8 cellular contexts compared by ENCODE assay signal in the genomic region with DNA sequence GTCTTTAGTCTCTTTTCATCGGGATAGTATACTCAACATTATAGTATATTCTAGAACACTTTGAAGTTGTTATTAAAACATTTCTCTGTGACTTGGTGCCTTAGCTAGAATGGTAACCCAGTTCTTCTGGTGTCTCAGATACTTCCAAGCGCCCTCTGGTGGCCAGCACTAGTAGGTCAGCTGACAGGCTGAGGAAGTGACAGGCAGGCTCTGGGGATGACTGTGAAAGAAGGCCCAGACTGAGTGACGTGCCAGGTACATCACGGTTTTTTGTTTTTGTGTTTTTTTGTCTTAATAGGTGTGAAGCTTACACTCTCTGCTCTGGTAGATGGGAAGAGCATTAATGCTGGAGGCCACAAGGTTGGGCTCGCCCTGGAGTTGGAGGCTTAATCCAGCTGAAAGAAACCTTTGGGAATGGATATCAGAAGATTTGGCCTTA. TPM values are rescaled to one million over a fixed set of nuclear protein-coding genes. Genes with fewer than 3 reads are reported as not detected.
DNase-seq lines count a peak whose midpoint lies in the region; ATAC-seq and TF ChIP-seq lines count a peak whose summit lies in the region.

No MANE protein-coding gene starts in this region.

- H3K27me3 ChIP-seq in GM23248 (replicated peaks; ENCODE audit: insufficient read depth) (no peaks in the 10 kb centered on the region), MM.1S (replicated peaks; ENCODE audit: insufficient read depth, low read length) (no peaks in the 10 kb centered on the region), upper lobe of right lung (no peaks in the 10 kb centered on the region)

- peak; percentile 56 for ATAC-seq in upper lobe of right lung

- in situ Hi-C loops in GM23248 (cut with MboI) = loop anchor here (5.0 to 25.0 kb wide), 2 partner anchors 43 to 968 kb away; no protein-coding TSS in a partner anchor

- no peaks in the 10 kb centered on the region for H3K9me3 ChIP-seq in GM23248 (ENCODE audit: low read depth)
- no peaks in the 10 kb centered on the region for H3K9me3 ChIP-seq in MM.1S (replicated peaks; ENCODE audit: insufficient read depth, low read length)
- no peaks in the 10 kb centered on the region for H3K9me3 ChIP-seq in upper lobe of right lung

- H3K27me3 Mint-ChIP-seq in activated naive CD4-positive, alpha-beta T cell treated with anti-CD3 and anti-CD28 coated beads for 36 hours (ENCODE audit: low read depth) = no peaks in the 10 kb centered on the region

- H2AFZ ChIP-seq in GM23248 = no peak overlapping the region
- no peak overlapping the region for H2AFZ ChIP-seq in MM.1S (ENCODE audit: low read length)

- peaks cover 19% of the 10 kb centered on the region for H4K20me1 ChIP-seq in GM23248 (ENCODE audit: insufficient read depth)
- H4K20me1 ChIP-seq in MM.1S (ENCODE audit: insufficient read depth, low read length) = peaks cover 34% of the 10 kb centered on the region; the same call in 1 of the 2 replicates

- CTCF ChIA-PET in activated naive CD4-positive, alpha-beta T cell treated with anti-CD3 and anti-CD28 coated beads for 36 hours (lab: Charles Lee) = interaction anchor here (0.5 to 3.0 kb wide), 12 partner anchors 9 to 966 kb away, joined by 3 to 42 read pairs (median 3); a partner anchor contains a TSS

- H3K4me3 ChIP-seq in GM23248 (no peak overlapping the region), MM.1S (ENCODE audit: low read length) (no peak overlapping the region), upper lobe of right lung (no peak overlapping the region)

- H3K9me3 Mint-ChIP-seq in activated naive CD4-positive, alpha-beta T cell treated with anti-CD3 and anti-CD28 coated beads for 36 hours = no peaks in the 10 kb centered on the region

- no peak overlapping the region for H3K4me3 Mint-ChIP-seq in activated naive CD4-positive, alpha-beta T cell treated with anti-CD3 and anti-CD28 coated beads for 36 hours

- 18 to 19% methylated on average over 5 of the region's 5 CpGs for WGBS in GM23248 (ENCODE audit: low coverage in 1 of 2, low lambda C conversion rate in 2 of 2, missing lambda C conversion rate in 2 of 2), 2 experiments

- H3F3A ChIP-seq in GM23248 (ENCODE audit: insufficient read depth) (peaks cover 62% of the 10 kb centered on the region), MM.1S (ENCODE audit: insufficient read depth, low read length) (peaks cover 53% of the 10 kb centered on the region)

- H3K27ac ChIP-seq in GM23248 = 0 out of 2 replicates have a peak overlapping the region, but pooled peaks have one; percentile 18
- H3K27ac ChIP-seq in MM.1S (ENCODE audit: low read length) = peak overlapping the region; percentile 31; the same call in 1 of the 2 replicates
- no peak overlapping the region for H3K27ac ChIP-seq in upper lobe of right lung

- H3K79me2 ChIP-seq in GM23248 (ENCODE audit: insufficient read depth) (peaks cover 55% of the 10 kb centered on the region), MM.1S (ENCODE audit: low read length) (peaks cover 88% of the 10 kb centered on the region)

- H3K9me2 ChIP-seq in GM23248 (ENCODE audit: insufficient read depth) (no peaks in the 10 kb centered on the region), MM.1S (replicated peaks; ENCODE audit: insufficient read depth, low read length) (no peaks in the 10 kb centered on the region)

- H3K4me2 ChIP-seq in GM23248 (ENCODE audit: unreplicated experiment) = no peak overlapping the region
- no peak overlapping the region for H3K4me2 ChIP-seq in MM.1S (ENCODE audit: low read depth, low read length)

- peaks cover 32% of the 10 kb centered on the region for H3K36me3 ChIP-seq in GM23248 (ENCODE audit: low read depth)
- H3K36me3 ChIP-seq in MM.1S (replicated peaks; ENCODE audit: insufficient read depth, low read length) = peaks cover 16% of the 10 kb centered on the region
- H3K36me3 ChIP-seq in upper lobe of right lung = peaks cover 50% of the 10 kb centered on the region

- peak overlapping the region; percentile 95 for H3K27ac Mint-ChIP-seq in activated naive CD4-positive, alpha-beta T cell treated with anti-CD3 and anti-CD28 coated beads for 36 hours

- DNase-seq in DMS79 treated with DMSO at 0.1 percent for 48 hours (lab: John Stamatoyannopoulos, UW) = peak; percentile 38
- peak; percentile 89 for DNase-seq in GM23248
- DNase-seq in MM.1S = peak; percentile 89
- peak; percentile 81 for DNase-seq in SK-N-DZ (ENCODE audit: low spot score)
- peak; percentile 99 for DNase-seq in activated naive CD4-positive, alpha-beta T cell treated with anti-CD3 and anti-CD28 coated beads for 36 hours
- peak; percentile 89 for DNase-seq in germinal center (ENCODE audit: low spot score)
- peak; percentile 81 to 98 (median 94) for DNase-seq in posterior cingulate gyrus
- DNase-seq in upper lobe of right lung = peak; percentile 93

- peaks cover 34% of the 10 kb centered on the region for H3K36me3 Mint-ChIP-seq in activated naive CD4-positive, alpha-beta T cell treated with anti-CD3 and anti-CD28 coated beads for 36 hours (ENCODE audit: low read depth)

- TF ChIP-seq CTCF in MM.1S (IDR thresholded peaks at IDR 0.05; ENCODE audit: low read length) (peak; percentile 94), upper lobe of right lung (IDR thresholded peaks at IDR 0.05) (peak; percentile 94)

- 0 out of 2 replicates have a peak overlapping the region, but pooled peaks have one; percentile 3 for H3K9ac ChIP-seq in GM23248
- no peak overlapping the region for H3K9ac ChIP-seq in MM.1S (ENCODE audit: low read length)

- H3K4me1 Mint-ChIP-seq in activated naive CD4-positive, alpha-beta T cell treated with anti-CD3 and anti-CD28 coated beads for 36 hours (ENCODE audit: low read depth) = peaks cover 36% of the 10 kb centered on the region

- intact Hi-C loops in activated naive CD4-positive, alpha-beta T cell treated with anti-CD3 and anti-CD28 coated beads for 36 hours (cut with micrococcal nuclease) = loop anchor here (1.0 to 10.0 kb wide), 6 partner anchors 20 to 1356 kb away; a partner anchor contains a TSS
- intact Hi-C loops in posterior cingulate gyrus (cut with DNase I) (loop anchor here (2.0 to 10.0 kb wide), 4 partner anchors 42 to 1346 kb away; a partner anchor contains a TSS), upper lobe of right lung (cut with DNase I) (loop anchor here (10.0 kb wide), 1 partner anchor 116 kb away; a partner anchor contains a TSS)

- peaks cover 44% of the 10 kb centered on the region for H3K4me1 ChIP-seq in GM23248 (ENCODE audit: insufficient read depth)
- peaks cover 25% of the 10 kb centered on the region for H3K4me1 ChIP-seq in MM.1S (ENCODE audit: low read length)
- peaks cover 38% of the 10 kb centered on the region for H3K4me1 ChIP-seq in upper lobe of right lung

RNA-seq across cellular contexts. Expression of a gene that starts 5.1 kb away (rescaled TPM):
- 12.6 and 38.3 TPM in 2 replicates for total RNA-seq in GM23248 (2014; rRNA removed; shearing (Covaris generic))
- polyA plus RNA-seq in GM23248 (2016; fragmentation: Nextera tagmentation; extraction: Ambion mirVana) = 8.8 and 9.3 TPM in 2 replicates
- polyA plus RNA-seq in SK-N-DZ (2014; cell fraction: cytosol; rRNA removed) = 32.1 and 37.4 TPM in 2 replicates
- 116 and 123 TPM in 2 replicates for polyA plus RNA-seq in SK-N-DZ (2014; cell fraction: nucleus; rRNA removed)
- 10 to 100 TPM; 33.2 to 34.8 TPM for total RNA-seq in activated naive CD4-positive, alpha-beta T cell treated with anti-CD3 and anti-CD28 coated beads for 36 hours
- 21.8 TPM for total RNA-seq in upper lobe of right lung

RNA-seq across cellular contexts. Expression of a gene that starts 20.0 kb away (rescaled TPM):
- 145 and 147 TPM in 2 replicates for total RNA-seq in GM23248 (2014; rRNA removed; shearing (Covaris generic))
- polyA plus RNA-seq in GM23248 (2016; fragmentation: Nextera tagmentation; extraction: Ambion mirVana) = 259 and 268 TPM in 2 replicates
- 283 and 329 TPM in 2 replicates for polyA plus RNA-seq in SK-N-DZ (2014; cell fraction: cytosol; rRNA removed)
- 217 and 226 TPM in 2 replicates for polyA plus RNA-seq in SK-N-DZ (2014; cell fraction: nucleus; rRNA removed)
- 100 to 1,000 TPM; 193 TPM for total RNA-seq in activated naive CD4-positive, alpha-beta T cell treated with anti-CD3 and anti-CD28 coated beads for 36 hours
- total RNA-seq in upper lobe of right lung = 119 TPM

Comparison
In these comparisons a context has a peak if more than half of its experiments do, and no peak if none do; other contexts are left out.
1. DNase-seq: peak in every context shown above with its lines; median percentile 99 in activated naive CD4-positive, alpha-beta T cell treated with anti-CD3 and anti-CD28 coated beads for 36 hours; 94 in posterior cingulate gyrus; 93 in upper lobe of right lung; 89 in GM23248; 89 in MM.1S; 89 in germinal center; 81 in SK-N-DZ; 38 in DMS79 treated with DMSO at 0.1 percent for 48 hours.